In the genomic region with DNA sequence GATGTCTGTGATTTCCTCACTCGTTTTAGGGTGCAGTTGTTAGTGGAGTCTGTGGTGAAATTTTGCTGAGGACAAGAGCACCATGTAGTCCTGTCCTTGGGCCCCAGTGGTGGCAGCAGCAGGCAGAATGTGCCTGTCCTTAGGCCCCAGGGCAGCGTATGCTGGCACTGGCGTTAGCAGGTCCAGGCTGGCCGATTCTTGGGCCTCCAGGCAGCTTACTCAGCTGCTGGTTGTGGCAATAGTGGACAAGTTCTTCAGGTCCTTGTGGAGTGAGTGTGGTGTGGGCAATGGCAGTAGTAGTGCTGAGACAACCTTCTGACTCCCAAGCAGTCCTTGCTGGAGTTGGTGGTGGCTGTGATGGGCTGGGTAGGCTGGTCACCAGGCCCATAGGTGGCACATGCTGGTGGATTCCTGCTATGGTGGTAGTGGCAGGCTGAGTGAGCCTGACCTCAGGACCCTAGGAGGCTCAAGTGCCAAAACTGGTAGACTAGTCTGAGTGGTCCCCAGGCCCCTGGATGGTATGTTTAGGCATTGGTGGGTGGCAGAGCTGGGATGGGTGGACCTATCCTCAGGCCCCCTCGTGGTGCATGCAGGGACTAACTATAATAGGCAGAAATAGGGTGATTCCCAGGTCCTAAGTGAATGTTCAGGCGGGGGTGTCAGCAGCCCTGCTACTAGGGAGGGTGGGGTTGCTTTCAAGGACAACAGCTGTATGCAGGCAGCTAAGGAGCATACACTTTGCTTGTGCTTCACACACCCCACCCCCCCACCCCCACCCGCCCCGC, we compare ENCODE assay signal across 16 cellular contexts. TPM values are rescaled to one million over a fixed set of nuclear protein-coding genes. Genes with fewer than 3 reads are reported as not detected.
DNase-seq lines count a peak whose midpoint lies in the region; ATAC-seq and TF ChIP-seq lines count a peak whose summit lies in the region.
"Had no signal": no experiment of that assay in that cellular context is flagged by ENCODE, and none has a peak within 500 bp of the region (broad histone marks: within the 10 kb centered on the region; RNA-seq: fewer than 3 reads in every experiment).

No MANE protein-coding gene starts in this region.

- dilution Hi-C loops in mammary epithelial cell (cut with HindIII; ENCODE audit: low sequenced_read_pairs), result no loop called here

- H3K27ac ChIP-seq in HUES6 (ENCODE audit: low read depth, low read length) (no peak overlapping the region), mammary epithelial cell (ENCODE audit: insufficient read depth, low read depth, low read length) (no peak overlapping the region), heart right ventricle (no peak overlapping the region)
- H3K27ac ChIP-seq: SJCRH30 had no signal

- no peak overlapping the region for H3K4me2 ChIP-seq in mammary epithelial cell (ENCODE audit: insufficient read depth, low read depth, low read length)

- 44% methylated on average over 5 of the region's 8 CpGs for WGBS in mammary epithelial cell (ENCODE audit: low coverage, missing lambda C conversion rate)
- WGBS in heart right ventricle, 2 donors, result 88 to 89% methylated on average over 8 of the region's 8 CpGs

- BruUV-seq in mammary epithelial cell (replicated peaks; lab: Mats Ljungman, UMichigan), result no TSS peak

- DNase-seq in mammary epithelial cell (peak; percentile 65), left colon (no peak), heart right ventricle (no peak), UCSD-AML1 (lab: John Stamatoyannopoulos, UW; ENCODE audit: unreplicated experiment) (no peak)
- DNase-seq: activated naive CD8-positive, alpha-beta T cell treated with anti-CD3 and anti-CD28 coated beads, Interleukin-2, amount 10 ng/mL, durations not matched to agents 7 days and 5 days; Calu3; cortex of kidney; GF-D8; immature natural killer cell; SJCRH30; stimulated activated CD4-positive, alpha-beta T cell treated with anti-CD3 and anti-CD28 coated beads, Interleukin-4, amount 100 ng/mL, for 1 hour had no signal

- peak overlapping the region; percentile 85; the same call in 1 of the 2 replicates for H3K9ac ChIP-seq in ES-I3 (ENCODE audit: low read depth, low read length)
- peak overlapping the region; percentile 57 for H3K9ac ChIP-seq in HUES6 (ENCODE audit: low read length)
- no peak overlapping the region for H3K9ac ChIP-seq in mammary epithelial cell (ENCODE audit: insufficient read depth, low read length)

- peak overlapping the region; percentile 9 for H2AFZ ChIP-seq in mammary epithelial cell (ENCODE audit: low read depth, low read length)

- no peaks in the 10 kb centered on the region for H3K79me2 ChIP-seq in mammary epithelial cell (ENCODE audit: insufficient read depth, low read length)

- H3K9me3 ChIP-seq in ES-I3 (ENCODE audit: control insufficient read depth, insufficient read depth, low read length), result no peaks in the 10 kb centered on the region
- no peaks in the 10 kb centered on the region for H3K9me3 ChIP-seq in HUES6 (ENCODE audit: control insufficient read depth, insufficient read depth, low read depth, low read length)
- H3K9me3 ChIP-seq in mammary epithelial cell (replicated peaks; ENCODE audit: insufficient read depth, low read length), result no peaks in the 10 kb centered on the region
- H3K9me3 ChIP-seq in heart right ventricle, result no peaks in the 10 kb centered on the region
- H3K9me3 ChIP-seq: SJCRH30 had no signal

- H3K4me3 ChIP-seq in HUES6 (ENCODE audit: low read depth, low read length) (peak overlapping the region; percentile 61), mammary epithelial cell (replicated peaks in 1 of 3; ENCODE audit: insufficient read depth in 1 of 3, low read depth in 2 of 3, low read length in 3 of 3) (no peak overlapping the region), heart right ventricle (no peak overlapping the region)
- H3K4me3 ChIP-seq: lung had no signal

- in situ Hi-C loops in mammary epithelial cell (cut with MboI; ENCODE audit: low sequenced_read_pairs in 2 of 2), result no loop called here

- TF ChIP-seq CTCF in mammary epithelial cell (conservative IDR thresholded peaks at IDR 0.05 in 1 of 2, IDR thresholded peaks at IDR 0.05 in 1 of 2; ENCODE audit: extremely low read depth in 1 of 2, insufficient read depth in 1 of 2, low read depth in 1 of 2, low read length in 2 of 2) (no peak), heart right ventricle (IDR thresholded peaks at IDR 0.05) (no peak)

- intact Hi-C loops in mammary epithelial cell (cut with micrococcal nuclease), result no loop called here
- intact Hi-C loops in left colon (cut with DNase I, micrococcal nuclease), result no loop called here
- intact Hi-C loops in heart right ventricle (cut with DNase I), result no loop called here

- H4K20me1 ChIP-seq in mammary epithelial cell (ENCODE audit: insufficient read depth, low read length), result no peaks in the 10 kb centered on the region

- CTCF ChIA-PET in mammary epithelial cell (lab: Charles Lee; ENCODE audit: low non-redundant PET), result no interaction called here

- H3K4me1 ChIP-seq in ES-I3 (ENCODE audit: insufficient read depth, low read length) (peaks cover 4% of the 10 kb centered on the region; the same call in 1 of the 2 replicates), HUES6 (ENCODE audit: control insufficient read depth, insufficient read depth, low read length) (peaks cover 16% of the 10 kb centered on the region), mammary epithelial cell (ENCODE audit: insufficient read depth, low read length) (peaks cover 8% of the 10 kb centered on the region), heart right ventricle (no peaks in the 10 kb centered on the region)
- H3K4me1 ChIP-seq: SJCRH30 had no signal

- no peaks in the 10 kb centered on the region for H3K27me3 ChIP-seq in HUES6 (ENCODE audit: control insufficient read depth, insufficient read depth, low read length)
- no peaks in the 10 kb centered on the region for H3K27me3 ChIP-seq in mammary epithelial cell (ENCODE audit: insufficient read depth, low read length)
- no peaks in the 10 kb centered on the region for H3K27me3 ChIP-seq in heart right ventricle
- H3K27me3 ChIP-seq: SJCRH30 had no signal

- peak; percentile 9 for ATAC-seq in left colon
- ATAC-seq in heart right ventricle, result no peak
- no peak for ATAC-seq in HG02884 (IDR thresholded peaks at IDR 0.05; ENCODE audit: unreplicated experiment)
- ATAC-seq: activated CD4-positive, CD25-positive, alpha-beta regulatory T cell treated with anti-CD3 and anti-CD28 coated beads, Interleukin-2, amount 50 U/mL, for 24 hours had no signal

- H3K36me3 ChIP-seq in ES-I3 (ENCODE audit: insufficient read depth, low read length) (no peaks in the 10 kb centered on the region), HUES6 (ENCODE audit: control insufficient read depth, insufficient read depth, low read length) (no peaks in the 10 kb centered on the region), mammary epithelial cell (ENCODE audit: insufficient read depth, low read length) (no peaks in the 10 kb centered on the region), heart right ventricle (no peaks in the 10 kb centered on the region)
- H3K36me3 ChIP-seq: SJCRH30 had no signal

RNA-seq across cellular contexts. Expression of gene TNFAIP8L3, which starts 56.3 kb away (rescaled TPM):
- 1 to 10 TPM; 6.5 to 9.7 TPM for total RNA-seq in mammary epithelial cell
- polyA plus RNA-seq in mammary epithelial cell, result 2.7 TPM
- polyA minus RNA-seq in mammary epithelial cell, result 14.6 TPM
- 10 to 100 TPM in 1 of 2 donors, 1 to 10 TPM in 1; 9.7 to 12.7 TPM for total RNA-seq in left colon
- 1 to 10 TPM; 2.2 to 9.3 (median 3.4) TPM for total RNA-seq in heart right ventricle
- 10 to 100 TPM in 1 of 2 donors, 1 to 10 TPM in 1; 1.3 to 14.4 TPM for polyA plus RNA-seq in heart right ventricle
- total RNA-seq: Calu3 had no signal
- polyA plus RNA-seq: immature natural killer cell had no signal
